25 cellular contexts compared by ENCODE assay signal in the genomic region with DNA sequence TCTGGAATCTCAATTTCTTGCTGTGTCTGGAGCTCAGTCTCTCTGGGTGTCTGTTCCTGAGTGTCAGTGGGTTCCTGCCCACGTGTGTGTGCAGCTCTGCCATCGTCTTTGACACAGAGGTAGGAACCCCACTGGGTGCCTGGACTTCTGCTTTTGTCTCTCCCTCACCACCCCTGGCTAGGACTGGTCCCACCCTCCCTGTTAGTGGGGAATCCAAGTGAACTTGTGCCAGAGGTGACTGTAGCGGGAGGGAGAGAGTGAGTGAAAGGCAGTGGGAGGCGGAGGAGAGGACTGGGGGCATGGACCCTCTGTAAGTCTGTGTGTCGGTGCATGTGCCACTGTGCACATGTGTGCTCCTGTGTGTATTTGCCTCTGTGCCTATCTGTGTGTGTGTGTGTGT.
DNase-seq lines count a peak whose midpoint lies in the region; ATAC-seq and TF ChIP-seq lines count a peak whose summit lies in the region.
"Had no signal": no experiment of that assay in that cellular context is flagged by ENCODE, and none has a peak within 500 bp of the region (broad histone marks: within the 10 kb centered on the region; RNA-seq: fewer than 3 reads in every experiment).

No MANE protein-coding gene starts in this region.

- no peaks in the 10 kb centered on the region for H3K27me3 ChIP-seq in neural progenitor cell
- H3K27me3 ChIP-seq: BLaER1, Peyer's patch had no signal

- no peak overlapping the region for H3K27ac ChIP-seq in neural progenitor cell
- H3K27ac ChIP-seq: BLaER1, coronary artery, KMS-11, Peyer's patch had no signal

- H3K27ac Mint-ChIP-seq in chondrocyte (ENCODE audit: unreplicated experiment) (peak overlapping the region; percentile 70), neural progenitor cell (peak overlapping the region; percentile 61)
- H3K27ac Mint-ChIP-seq: effector memory CD8-positive, alpha-beta T cell; T-cell had no signal

- H3K4me3 Mint-ChIP-seq in chondrocyte (ENCODE audit: unreplicated experiment) (no peak overlapping the region), neural progenitor cell (peak overlapping the region; percentile 11)
- H3K4me3 Mint-ChIP-seq: activated naive CD4-positive, alpha-beta T cell treated with anti-CD3 and anti-CD28 coated beads, Interleukin-2, amount 50 U/mL, for 24 hours; effector memory CD8-positive, alpha-beta T cell; T-cell had no signal

- no peak overlapping the region for H3K4me2 ChIP-seq in neural progenitor cell
- H3K4me2 ChIP-seq: BLaER1, KMS-11 had no signal

- H3K9ac ChIP-seq in neural progenitor cell = no peak overlapping the region
- H3K9ac ChIP-seq: BLaER1, KMS-11 had no signal

- H3K36me3 Mint-ChIP-seq in chondrocyte (ENCODE audit: low read depth) = no peaks in the 10 kb centered on the region
- no peaks in the 10 kb centered on the region for H3K36me3 Mint-ChIP-seq in neural progenitor cell
- H3K36me3 Mint-ChIP-seq: activated naive CD4-positive, alpha-beta T cell treated with anti-CD3 and anti-CD28 coated beads, Interleukin-2, amount 50 U/mL, for 24 hours; T-cell had no signal

- H3K36me3 ChIP-seq in neural progenitor cell = no peaks in the 10 kb centered on the region
- H3K36me3 ChIP-seq: BLaER1, Peyer's patch had no signal

- no peaks in the 10 kb centered on the region for H3K27me3 Mint-ChIP-seq in chondrocyte (ENCODE audit: low read depth)
- peaks cover 13% of the 10 kb centered on the region for H3K27me3 Mint-ChIP-seq in neural progenitor cell (ENCODE audit: insufficient read depth, low read depth)
- H3K27me3 Mint-ChIP-seq: activated naive CD4-positive, alpha-beta T cell treated with anti-CD3 and anti-CD28 coated beads, Interleukin-2, amount 50 U/mL, for 24 hours; T-cell had no signal

- DNase-seq in GDM1 (lab: John Stamatoyannopoulos, UW) (peak; percentile 9), Kasumi-1 (lab: John Stamatoyannopoulos, UW) (peak; percentile 75 to 76), chondrocyte (ENCODE audit: low spot score) (no peak), neural progenitor cell (ENCODE audit: low spot score) (no peak), sciatic nerve (ENCODE audit: low spot score) (no peak), kidney glomerular epithelial cell (lab: John Stamatoyannopoulos, UW) (no peak), ecto neural progenitor cell (ENCODE audit: low spot score) (no peak)
- DNase-seq: activated CD4-positive, alpha-beta T cell treated with anti-CD3 and anti-CD28 coated beads, Interleukin-2, amount 50 U/mL, for 48 hours; COR-L47; effector memory CD8-positive, alpha-beta T cell; GF-D8; NCI-H1048; NCI-H1694; NCI-H510A; nucleus accumbens; SIG-M5; stimulated activated CD4-positive, alpha-beta T cell treated with anti-CD3 and anti-CD28 coated beads, Interleukin-2, amount 100 ng/mL, for 24 hours; substantia nigra; T-cell had no signal

- no peaks in the 10 kb centered on the region for H3K4me1 ChIP-seq in neural progenitor cell

- H3K4me3 ChIP-seq in neural progenitor cell = no peak overlapping the region
- H3K4me3 ChIP-seq: BLaER1, coronary artery, Peyer's patch had no signal

- H3K9me3 ChIP-seq in neural progenitor cell (ENCODE audit: low read depth) = no peaks in the 10 kb centered on the region
- H3K9me3 ChIP-seq: BLaER1, Peyer's patch had no signal

- no peak overlapping the region for H2AFZ ChIP-seq in neural progenitor cell (replicated peaks)

- H3K4me1 Mint-ChIP-seq in chondrocyte (ENCODE audit: low read depth) (peaks cover 41% of the 10 kb centered on the region), neural progenitor cell (peaks cover 51% of the 10 kb centered on the region)
- H3K4me1 Mint-ChIP-seq: activated naive CD4-positive, alpha-beta T cell treated with anti-CD3 and anti-CD28 coated beads, Interleukin-2, amount 50 U/mL, for 24 hours; T-cell had no signal

- no peaks in the 10 kb centered on the region for H3K79me2 ChIP-seq in neural progenitor cell (ENCODE audit: low read depth)

- no peaks in the 10 kb centered on the region for H3F3A ChIP-seq in neural progenitor cell (ENCODE audit: low read depth)

- H4K20me1 ChIP-seq in neural progenitor cell (ENCODE audit: low read depth) = no peaks in the 10 kb centered on the region
- H4K20me1 ChIP-seq: BLaER1 had no signal

- no peak for TF ChIP-seq CTCF in chondrocyte (IDR thresholded peaks at IDR 0.05)
- TF ChIP-seq CTCF in neural progenitor cell (IDR thresholded peaks at IDR 0.05) = no peak

- H3K9me3 Mint-ChIP-seq in chondrocyte (ENCODE audit: low read depth) (no peaks in the 10 kb centered on the region), neural progenitor cell (no peaks in the 10 kb centered on the region)
- H3K9me3 Mint-ChIP-seq: activated naive CD4-positive, alpha-beta T cell treated with anti-CD3 and anti-CD28 coated beads, Interleukin-2, amount 50 U/mL, for 24 hours; effector memory CD8-positive, alpha-beta T cell; T-cell had no signal

- ATAC-seq in sciatic nerve = no peak
- ATAC-seq in GM21737 (IDR thresholded peaks at IDR 0.05; ENCODE audit: unreplicated experiment) = no peak
- ATAC-seq: effector memory CD8-positive, alpha-beta T cell; T-cell had no signal

- intact Hi-C loops in sciatic nerve (cut with DNase I) = no loop called here

Comparison
In these comparisons a context has a peak if more than half of its experiments do, and no peak if none do; other contexts are left out.
1. DNase-seq: peak in GDM1 (single experiment) and Kasumi-1 (2 of 2); none in chondrocyte (single experiment), neural progenitor cell (single experiment), sciatic nerve (single experiment), kidney glomerular epithelial cell (single experiment) and ecto neural progenitor cell (single experiment).